26 cellular contexts compared by ENCODE assay signal in the genomic region with DNA sequence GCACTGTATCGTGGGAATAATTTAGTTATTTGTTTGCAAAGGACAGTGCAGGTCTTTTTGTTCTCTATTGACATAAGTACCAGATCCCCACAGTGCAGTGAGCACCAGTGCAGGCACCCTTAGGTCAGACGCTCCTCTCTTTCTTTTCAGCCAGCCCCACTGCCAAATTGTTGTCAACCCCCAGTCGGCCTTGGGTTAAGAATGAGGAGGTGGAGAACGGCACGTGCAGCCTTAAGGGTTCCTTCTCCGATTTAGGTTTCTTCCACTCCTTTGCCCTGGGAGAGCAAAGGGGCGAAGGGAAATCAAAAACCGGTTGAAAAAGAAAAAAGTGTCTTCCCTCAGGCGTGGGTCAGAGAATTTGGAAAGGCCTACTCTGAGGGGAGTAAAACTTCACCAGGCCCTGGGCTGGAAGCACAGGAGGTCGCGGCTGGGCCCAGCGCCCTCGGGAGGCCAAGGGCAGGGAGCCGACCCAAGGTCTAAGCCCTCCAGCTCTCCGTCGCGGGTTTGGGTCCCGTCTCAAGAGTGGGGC. TPM values are rescaled to one million over a fixed set of nuclear protein-coding genes. Genes with fewer than 3 reads are reported as not detected.
DNase-seq lines count a peak whose midpoint lies in the region; ATAC-seq and TF ChIP-seq lines count a peak whose summit lies in the region.
"Had no signal": no experiment of that assay in that cellular context is flagged by ENCODE, and none has a peak within 500 bp of the region (broad histone marks: within the 10 kb centered on the region; RNA-seq: fewer than 3 reads in every experiment).

No MANE protein-coding gene starts in this region.

- H4K5ac ChIP-seq in mesendoderm (ENCODE audit: low read length) = no peak overlapping the region

- peaks cover 30% of the 10 kb centered on the region for H3K4me1 Mint-ChIP-seq in HFFc6 (ENCODE audit: low read depth)
- peaks cover 11 to 52% (median 34%) of the 10 kb centered on the region in 4 donors for H3K4me1 Mint-ChIP-seq in naive thymus-derived CD8-positive, alpha-beta T cell

- H3K4me1 ChIP-seq in ACC112 (ENCODE audit: control insufficient read depth, insufficient read depth, low read length, unreplicated experiment) = peaks cover 13% of the 10 kb centered on the region
- peaks cover 2% of the 10 kb centered on the region for H3K4me1 ChIP-seq in mesendoderm (ENCODE audit: control insufficient read depth, low read depth, low read length)

- H4K8ac ChIP-seq in mesendoderm (ENCODE audit: low read depth, low read length) = no peak overlapping the region

- no peak overlapping the region for H2AFZ ChIP-seq in ACC112 (ENCODE audit: low read length, unreplicated experiment)

- WGBS in mesendoderm (ENCODE audit: extremely low coverage, insufficient coverage, low lambda C conversion rate) = no CpG with 5 or more reads among the region's 18 CpGs

- DNase-seq in HFFc6 = no peak
- DNase-seq in coronary artery (ENCODE audit: low spot score) = no peak
- peak; percentile 33 for DNase-seq in mesendoderm
- no peak for DNase-seq in naive thymus-derived CD8-positive, alpha-beta T cell
- DNase-seq in NCI-H1436 treated with DMSO at 0.1 percent for 48 hours (lab: John Stamatoyannopoulos, UW) = no peak
- DNase-seq in NCI-H187 treated with DMSO at 0.1 percent for 48 hours (lab: John Stamatoyannopoulos, UW) = no peak
- no peak for DNase-seq in EL
- DNase-seq: activated CD4-positive, alpha-beta T cell treated with anti-CD3 and anti-CD28 coated beads, Interleukin-2, amount 50 U/mL, for 48 hours; activated naive CD4-positive, alpha-beta T cell treated with anti-CD3 and anti-CD28 coated beads for 36 hours; activated T-cell treated with anti-CD3 and anti-CD28 coated beads, Interleukin-2, amount 50 U/mL, for 4 hours; aorta; DMS153; heart left ventricle; Kasumi-1; NCI-H1092 treated with DMSO at 0.1 percent for 48 hours; NCI-H82; stimulated activated CD4-positive, alpha-beta T cell treated with anti-CD3 and anti-CD28 coated beads, Interleukin-4, amount 100 ng/mL, for 1 hour; uterus had no signal

- H3K27me3 Mint-ChIP-seq in HFFc6 (ENCODE audit: insufficient read depth) = peaks cover 22% of the 10 kb centered on the region
- peaks cover 45 to 70% (median 53%) of the 10 kb centered on the region in 5 donors for H3K27me3 Mint-ChIP-seq in naive thymus-derived CD8-positive, alpha-beta T cell

- POLR2A ChIA-PET in naive thymus-derived CD8-positive, alpha-beta T cell (lab: Charles Lee) = no interaction called here

- H3K27ac Mint-ChIP-seq in HFFc6 = no peak overlapping the region
- no peak overlapping the region for H3K27ac Mint-ChIP-seq in naive thymus-derived CD8-positive, alpha-beta T cell
- H3K27ac Mint-ChIP-seq: activated naive CD4-positive, alpha-beta T cell treated with anti-CD3 and anti-CD28 coated beads for 36 hours had no signal

- H3K4ac ChIP-seq in mesendoderm (ENCODE audit: low read depth, low read length) = no peak overlapping the region

- no peak overlapping the region for H3K23ac ChIP-seq in mesendoderm (ENCODE audit: low read length)

- peak overlapping the region; percentile 31; the same call in 1 of the 2 replicates for H3K4me3 Mint-ChIP-seq in HFFc6
- peak overlapping the region in 2 of 10 donors; percentile 1 to 40 for H3K4me3 Mint-ChIP-seq in naive thymus-derived CD8-positive, alpha-beta T cell
- H3K4me3 Mint-ChIP-seq: activated naive CD4-positive, alpha-beta T cell treated with anti-CD3 and anti-CD28 coated beads for 36 hours; activated T-cell treated with anti-CD3 and anti-CD28 coated beads, Interleukin-2, amount 50 U/mL, for 4 hours; central memory CD8-positive, alpha-beta T cell had no signal

- peak overlapping the region; percentile 53 for H3K9ac ChIP-seq in mesendoderm (ENCODE audit: low read length)

- no peak for TF ChIP-seq CTCF in HFFc6 (IDR thresholded peaks at IDR 0.05)
- no peak for TF ChIP-seq CTCF in coronary artery (IDR thresholded peaks at IDR 0.05)

- H3K18ac ChIP-seq in mesendoderm (ENCODE audit: low read length) = no peak overlapping the region

- peaks cover 75% of the 10 kb centered on the region for H3K27me3 ChIP-seq in ACC112 (ENCODE audit: insufficient read depth, low read length)
- peaks cover 35% of the 10 kb centered on the region for H3K27me3 ChIP-seq in mesendoderm (ENCODE audit: insufficient read depth, low read length, poor library complexity)

- no peak overlapping the region for H2BK15ac ChIP-seq in mesendoderm (replicated peaks; ENCODE audit: low read depth)

- no peak overlapping the region for H3K27ac ChIP-seq in ACC112 (ENCODE audit: low read depth, low read length)
- no peak overlapping the region for H3K27ac ChIP-seq in coronary artery
- no peak overlapping the region for H3K27ac ChIP-seq in mesendoderm (ENCODE audit: low read depth, low read length)
- H3K27ac ChIP-seq: heart left ventricle, SK-N-MC, skin epidermis, uterus had no signal

- no peaks in the 10 kb centered on the region for H3K79me2 ChIP-seq in ACC112 (ENCODE audit: control insufficient read depth, insufficient read depth, low read length, unreplicated experiment)
- H3K79me2 ChIP-seq in mesendoderm (ENCODE audit: control insufficient read depth, insufficient read depth, low read length) = no peaks in the 10 kb centered on the region

- ATAC-seq in naive thymus-derived CD8-positive, alpha-beta T cell = no peak
- ATAC-seq: activated T-cell treated with anti-CD3 and anti-CD28 coated beads, Interleukin-2, amount 50 U/mL, for 4 hours; heart left ventricle had no signal

- no peaks in the 10 kb centered on the region for H3K36me3 Mint-ChIP-seq in HFFc6 (ENCODE audit: low read depth)
- H3K36me3 Mint-ChIP-seq in naive thymus-derived CD8-positive, alpha-beta T cell = peaks cover 3 to 22% (median 8%) of the 10 kb centered on the region in 3 donors

- H3K36me3 ChIP-seq in ACC112 (ENCODE audit: insufficient read depth, low read length) (no peaks in the 10 kb centered on the region), mesendoderm (ENCODE audit: control insufficient read depth, insufficient read depth, low read length) (no peaks in the 10 kb centered on the region)
- H3K36me3 ChIP-seq: heart left ventricle, uterus had no signal

- peak overlapping the region; percentile 65 for H3K4me3 ChIP-seq in ACC112 (ENCODE audit: low read depth, low read length)
- H3K4me3 ChIP-seq in coronary artery = peak overlapping the region; percentile 33
- H3K4me3 ChIP-seq in mesendoderm (ENCODE audit: low read length) = no peak overlapping the region
- H3K4me3 ChIP-seq: skin epidermis, uterus had no signal

- H3K79me1 ChIP-seq in mesendoderm (ENCODE audit: low read length) = no peaks in the 10 kb centered on the region

- H3K9me3 Mint-ChIP-seq in HFFc6 = peaks cover 3% of the 10 kb centered on the region; the same call in 1 of the 2 replicates
- H3K9me3 Mint-ChIP-seq in naive thymus-derived CD8-positive, alpha-beta T cell = peaks cover 0 to 19% (median 5%) of the 10 kb centered on the region in 9 donors
- H3K9me3 Mint-ChIP-seq: activated naive CD4-positive, alpha-beta T cell treated with anti-CD3 and anti-CD28 coated beads for 36 hours had no signal

- H2BK5ac ChIP-seq in mesendoderm (ENCODE audit: low read length) = no peak overlapping the region

- no peak overlapping the region for H2BK120ac ChIP-seq in mesendoderm (ENCODE audit: low read depth, low read length)

- H2AK5ac ChIP-seq in mesendoderm (ENCODE audit: low read length) = no peak overlapping the region

- peak overlapping the region; percentile 90 for H3K4me2 ChIP-seq in mesendoderm (ENCODE audit: low read length)

- peak overlapping the region; percentile 81 for H3K56ac ChIP-seq in mesendoderm (ENCODE audit: low read length)

RNA-seq across cellular contexts. Expression of a gene that starts 4.3 kb away (rescaled TPM):
- under 1 TPM in 5 of 6 experiments, not detected in 1; 0.10 to 0.35 (median 0.24) TPM for total RNA-seq in HFFc6 (2021; fragmentation: NEBNext Ultra II Directional; extraction: Animal tissue kit (Norgen Biotek cat#: 25700))
- 0.21 TPM for polyA plus RNA-seq in mesendoderm (2013, experiment 1 of 2)
- 0.15 TPM for polyA plus RNA-seq in mesendoderm (2013, experiment 2 of 2)
- total RNA-seq in naive thymus-derived CD8-positive, alpha-beta T cell = not detected
- polyA plus RNA-seq in naive thymus-derived CD8-positive, alpha-beta T cell = not detected
- total RNA-seq: activated naive CD4-positive, alpha-beta T cell treated with anti-CD3 and anti-CD28 coated beads for 36 hours; fibroblast of lung; heart left ventricle; lung microvascular endothelial cell; T-helper 2 cell treated with Interferon-gamma antibody and Interleukin-4, amounts not matched to agents 100 ng/mL and 5 ng/mL, for 36 hours had no signal
- polyA plus RNA-seq: AG04450, heart left ventricle had no signal
